ENCODE assay signal across 7 cellular contexts in genomic region chr22:19730662-19731360, GRCh38. TPM values are rescaled to one million over a fixed set of nuclear protein-coding genes. Genes with fewer than 3 reads are reported as not detected.
A peak's percentile ranks its signal among the peaks of the same experiment; 100 is the strongest.
DNase-seq lines count a peak whose midpoint lies in the region; ATAC-seq and TF ChIP-seq lines count a peak whose summit lies in the region.

No MANE protein-coding gene starts in this region.

- 3% methylated on average over 27 of the region's 48 CpGs for WGBS in prostate gland
- 0 to 2% methylated on average over 6 to 40 of the region's 48 CpGs for WGBS in upper lobe of left lung, 2 donors

- POLR2A ChIA-PET in T-cell (lab: Charles Lee) = no interaction called here

- H3K27ac ChIP-seq in prostate gland = no peak overlapping the region
- H3K27ac ChIP-seq in upper lobe of left lung = no peak overlapping the region

- H3K36me3 Mint-ChIP-seq in T-cell = no peaks in the 10 kb centered on the region

- no peak overlapping the region for H3K27ac Mint-ChIP-seq in T-cell

- peak overlapping the region; percentile 40 for H3K4me3 ChIP-seq in GM12875 (ENCODE audit: low read depth, low read length)
- peak overlapping the region; percentile 63 for H3K4me3 ChIP-seq in adipocyte (ENCODE audit: low read length)
- peak overlapping the region; percentile 15 to 28 for H3K4me3 ChIP-seq in prostate gland
- H3K4me3 ChIP-seq in upper lobe of left lung = peak overlapping the region in 3 of 4 donors; percentile 20 to 43 (median 38)

- no peaks in the 10 kb centered on the region for H3K4me1 ChIP-seq in adipocyte (ENCODE audit: control insufficient read depth, insufficient read depth, low read length)
- H3K4me1 ChIP-seq in prostate gland (replicated peaks) = no peaks in the 10 kb centered on the region
- H3K4me1 ChIP-seq in upper lobe of left lung = peaks cover 8 to 10% (median 8%) of the 10 kb centered on the region in 4 donors

- no peak for TF ChIP-seq EP300 in upper lobe of left lung (IDR thresholded peaks at IDR 0.05)

- H3K9ac ChIP-seq in adipocyte (ENCODE audit: low read length) = peak overlapping the region; percentile 71

- peak; percentile 87 to 92 (median 91) for ATAC-seq in T-cell (replicated peaks in 1 of 4)
- peak; percentile 90 to 93 for ATAC-seq in left cardiac atrium
- ATAC-seq in upper lobe of left lung (ENCODE audit: low FRiP score in 2 of 2) = peak; percentile 84 to 94

- no peak for TF ChIP-seq POLR2A in prostate gland (IDR thresholded peaks at IDR 0.05)
- no peak for TF ChIP-seq POLR2A in upper lobe of left lung (IDR thresholded peaks at IDR 0.05)

- intact Hi-C loops in left cardiac atrium (cut with DNase I) = loop anchor here (1.0 to 2.0 kb wide), 2 partner anchors 179 to 180 kb away; no protein-coding TSS in a partner anchor
- intact Hi-C loops in prostate gland (cut with DNase I) = loop anchor here (1.0 kb wide), 1 partner anchor 179 kb away; no protein-coding TSS in a partner anchor

- peak overlapping the region; percentile 69 to 80 (median 69) for H3K4me3 Mint-ChIP-seq in T-cell

- CTCF ChIA-PET in T-cell (lab: Charles Lee) = interaction anchor here (0.6 to 1.8 kb wide), 10 partner anchors 18 to 292 kb away, joined by 3 to 20 read pairs (median 3); no protein-coding TSS in a partner anchor

- no peaks in the 10 kb centered on the region for H3K9me3 ChIP-seq in adipocyte (ENCODE audit: control insufficient read depth, low read length)
- H3K9me3 ChIP-seq in prostate gland = no peaks in the 10 kb centered on the region
- no peaks in the 10 kb centered on the region for H3K9me3 ChIP-seq in upper lobe of left lung

- TF ChIP-seq CTCF in GM12875 (IDR thresholded peaks at IDR 0.05; ENCODE audit: borderline replicate concordance, insufficient read depth, low read depth, low read length) = peak; percentile 94
- peak; percentile 88 to 98 (median 96) for TF ChIP-seq CTCF in prostate gland (IDR thresholded peaks at IDR 0.05)
- peak; percentile 96 to 99 (median 98) for TF ChIP-seq CTCF in upper lobe of left lung (IDR thresholded peaks at IDR 0.05)

- H3K4me1 Mint-ChIP-seq in T-cell = peaks cover 2 to 6% (median 3%) of the 10 kb centered on the region in 3 donors

- peak; percentile 36 for DNase-seq in MV-4-11 (lab: John Stamatoyannopoulos, UW)
- peak; percentile 52 to 89 (median 80) for DNase-seq in T-cell
- peak; percentile 91 for DNase-seq in adipocyte (ENCODE audit: low read depth)
- DNase-seq in left cardiac atrium = peak; percentile 87
- DNase-seq in prostate gland (ENCODE audit: low spot score) = peak; percentile 79
- DNase-seq in upper lobe of left lung = peak; percentile 81 to 95

- peaks cover 5% of the 10 kb centered on the region for H3K27me3 ChIP-seq in adipocyte (replicated peaks; ENCODE audit: control insufficient read depth, insufficient read depth, low read length)
- no peaks in the 10 kb centered on the region for H3K27me3 ChIP-seq in prostate gland (replicated peaks; ENCODE audit: insufficient read depth)
- no peaks in the 10 kb centered on the region for H3K27me3 ChIP-seq in upper lobe of left lung

- H3K27me3 Mint-ChIP-seq in T-cell = peaks cover 0 to 6% of the 10 kb centered on the region in 2 donors

- H3K36me3 ChIP-seq in adipocyte (ENCODE audit: control insufficient read depth, insufficient read depth, low read length, severe bottlenecking) (no peaks in the 10 kb centered on the region), prostate gland (no peaks in the 10 kb centered on the region), upper lobe of left lung (no peaks in the 10 kb centered on the region)

- H3K9me3 Mint-ChIP-seq in T-cell = no peaks in the 10 kb centered on the region

RNA-seq across cellular contexts. Expression of gene GP1BB, which starts 7.5 kb away (rescaled TPM):
- 1 to 10 TPM in 1 of 5 donors, under 1 TPM in 4; 0.19 to 2.1 (median 0.36) TPM for total RNA-seq in T-cell
- not detected for total RNA-seq in left cardiac atrium
- total RNA-seq in prostate gland = 10 to 100 TPM in 1 of 2 donors, 1 to 10 TPM in 1; 6.8 to 60.3 TPM
- 10 to 100 TPM in 1 of 6 donors, 1 to 10 TPM in 5; 1.5 to 23.7 (median 6.6) TPM for total RNA-seq in upper lobe of left lung

RNA-seq across cellular contexts. Expression of gene SEPTIN5, which starts 16.5 kb away (rescaled TPM):
- 1 to 10 TPM in 3 of 5 donors, under 1 TPM in 2; 0.33 to 3.2 (median 1.2) TPM for total RNA-seq in T-cell
- 100 to 1,000 TPM; 118 to 127 TPM for total RNA-seq in left cardiac atrium
- 10 to 100 TPM; 17.1 to 96.2 TPM for total RNA-seq in prostate gland
- total RNA-seq in upper lobe of left lung = 10 to 100 TPM in 5 of 6 donors, 1 to 10 TPM in 1; 6.0 to 30.0 (median 17.1) TPM

RNA-seq across cellular contexts. Expression of gene TBX1, which starts 29.8 kb away (rescaled TPM):
- total RNA-seq in T-cell (under 1 TPM in 1 of 5 donors, not detected in 4; 0.20 TPM), left cardiac atrium (1 to 10 TPM in 1 of 2 donors, under 1 TPM in 1; 0.47 to 2.4 TPM), prostate gland (10 to 100 TPM; 11.0 to 20.2 TPM), upper lobe of left lung (10 to 100 TPM in 2 of 6 donors, 1 to 10 TPM in 4; 1.0 to 12.2 (median 5.4) TPM)

Comparison
In these comparisons a context has a peak if more than half of its experiments do, and no peak if none do; other contexts are left out.
1. DNase-seq: peak in every context shown above with its lines; median percentile 91 in adipocyte; 88 in upper lobe of left lung; 87 in left cardiac atrium; 80 in T-cell; 79 in prostate gland; 36 in MV-4-11.